8 cellular contexts compared by ENCODE assay signal in genomic region chr12:31658743-31659086, GRCh38. TPM values are rescaled to one million over a fixed set of nuclear protein-coding genes. Genes with fewer than 3 reads are reported as not detected.
DNase-seq lines count a peak whose midpoint lies in the region; ATAC-seq, FAIRE-seq and TF ChIP-seq lines count a peak whose summit lies in the region.

No MANE protein-coding gene starts in this region.

- TF ChIP-seq POLR2A in endothelial cell of umbilical vein (IDR thresholded peaks at IDR 0.05; ENCODE audit: low read depth, low read length), result no peak

- H3K4me2 ChIP-seq in endothelial cell of umbilical vein (ENCODE audit: insufficient read depth, low read length) (peak overlapping the region; percentile 92), osteoblast (ENCODE audit: insufficient read depth, low read length) (peak overlapping the region; percentile 87)

- H3K79me2 ChIP-seq in endothelial cell of umbilical vein (ENCODE audit: control insufficient read depth, insufficient read depth, low read length), result no peaks in the 10 kb centered on the region
- no peaks in the 10 kb centered on the region for H3K79me2 ChIP-seq in osteoblast (ENCODE audit: insufficient read depth, low read length)

- ATAC-seq in GM19395 (IDR thresholded peaks at IDR 0.05; ENCODE audit: unreplicated experiment) (peak; percentile 20), GM19035 (IDR thresholded peaks at IDR 0.05; ENCODE audit: unreplicated experiment) (no peak), HG03460 (IDR thresholded peaks at IDR 0.05; ENCODE audit: unreplicated experiment) (no peak)

- H4K20me1 ChIP-seq in endothelial cell of umbilical vein (replicated peaks; ENCODE audit: control insufficient read depth, extremely low read depth, insufficient read depth, low read length), result no peaks in the 10 kb centered on the region
- H4K20me1 ChIP-seq in osteoblast (ENCODE audit: insufficient read depth, low read length), result no peaks in the 10 kb centered on the region

- peaks cover 4% of the 10 kb centered on the region for H3K4me1 ChIP-seq in endothelial cell of umbilical vein (ENCODE audit: control insufficient read depth, extremely low read depth, insufficient read depth, low read length)
- peaks cover 8% of the 10 kb centered on the region for H3K4me1 ChIP-seq in osteoblast (ENCODE audit: insufficient read depth, low read length)

- H3K9me1 ChIP-seq in endothelial cell of umbilical vein (replicated peaks; ENCODE audit: control insufficient read depth, extremely low read depth, insufficient read depth, low read length), result no peaks in the 10 kb centered on the region

- H3K27ac ChIP-seq in endothelial cell of umbilical vein (ENCODE audit: insufficient read depth, low read depth, low read length) (peak overlapping the region; percentile 87), osteoblast (ENCODE audit: low read depth, low read length) (peak overlapping the region; percentile 88)

- no peaks in the 10 kb centered on the region for H3K36me3 ChIP-seq in MG63
- H3K36me3 ChIP-seq in endothelial cell of umbilical vein (ENCODE audit: control insufficient read depth in 2 of 2, extremely low read depth in 1 of 2, insufficient read depth in 2 of 2, low read length in 2 of 2), result no peaks in the 10 kb centered on the region
- H3K36me3 ChIP-seq in osteoblast (ENCODE audit: insufficient read depth, low read length), result no peaks in the 10 kb centered on the region

- POLR2A ChIA-PET in endothelial cell of umbilical vein (lab: Charles Lee), result interaction anchor here (0.6 to 1.4 kb wide), 3 partner anchors 73 to 745 kb away, joined by 3 to 4 read pairs (median 4); no protein-coding TSS in a partner anchor

- TF ChIP-seq CTCF in endothelial cell of umbilical vein (IDR thresholded peaks at IDR 0.05; ENCODE audit: extremely low read depth in 1 of 2, insufficient read depth in 1 of 2, low read depth in 1 of 2, low read length in 2 of 2), result no peak
- TF ChIP-seq CTCF in osteoblast (IDR thresholded peaks at IDR 0.05; ENCODE audit: extremely low read depth, low read depth, low read length), result no peak

- CTCF ChIA-PET in endothelial cell of umbilical vein (lab: Charles Lee), result interaction anchor here (0.6 to 4.9 kb wide), 5 partner anchors 256 to 653 kb away, joined by 3 to 19 read pairs (median 4); no protein-coding TSS in a partner anchor

- H2AFZ ChIP-seq in endothelial cell of umbilical vein (ENCODE audit: low read depth, low read length) (peak overlapping the region; percentile 83), osteoblast (ENCODE audit: low read length) (peak overlapping the region; percentile 96)

- peak overlapping the region; percentile 97 for H3K9ac ChIP-seq in endothelial cell of umbilical vein (replicated peaks; ENCODE audit: extremely low read depth, insufficient read depth, low read length)

- H3K27me3 ChIP-seq in MG63 (no peaks in the 10 kb centered on the region), endothelial cell of umbilical vein (ENCODE audit: control insufficient read depth in 2 of 2, insufficient read depth in 2 of 2, low read length in 2 of 2) (no peaks in the 10 kb centered on the region), osteoblast (ENCODE audit: insufficient read depth, low read length) (no peaks in the 10 kb centered on the region)

- DNase-seq in MG63, result no peak
- DNase-seq in endothelial cell of umbilical vein (ENCODE audit: low read depth, low spot score), result no peak
- no peak for DNase-seq in osteoblast (ENCODE audit: insufficient read length, low spot score, missing footprints)
- DNase-seq in NCI-H1092 (lab: John Stamatoyannopoulos, UW), result no peak
- no peak for DNase-seq in NCI-H345 (lab: John Stamatoyannopoulos, UW)

- H3K9me3 ChIP-seq in MG63 (no peaks in the 10 kb centered on the region), endothelial cell of umbilical vein (replicated peaks; ENCODE audit: control insufficient read depth, insufficient read depth, low read length) (no peaks in the 10 kb centered on the region), osteoblast (ENCODE audit: low read depth, low read length) (no peaks in the 10 kb centered on the region)

- BruUV-seq in endothelial cell of umbilical vein (replicated peaks; lab: Mats Ljungman, UMichigan), result no TSS peak

- intact Hi-C loops in endothelial cell of umbilical vein (cut with micrococcal nuclease), result loop anchor here (1.0 to 10.0 kb wide), 5 partner anchors 302 to 1016 kb away; partner anchors contain the start of genes BICD1 and DNM1L

- dilution Hi-C loops in endothelial cell of umbilical vein (cut with MboI; ENCODE audit: extremely low pct_ligation_motif_present, low sequenced_read_pairs), result no loop called here

- peak overlapping the region; percentile 80 for H3K4me3 ChIP-seq in MG63
- peak overlapping the region; percentile 75 to 87 (median 81) for H3K4me3 ChIP-seq in endothelial cell of umbilical vein (replicated peaks in 1 of 3; ENCODE audit: insufficient read depth in 1 of 3, low read depth in 1 of 3, low read length in 3 of 3)
- H3K4me3 ChIP-seq in osteoblast (ENCODE audit: insufficient read depth, low read length), result peak overlapping the region; percentile 86

- no peak for FAIRE-seq in endothelial cell of umbilical vein (lab: Jason Lieb, UNC)

TF ChIP-seq in endothelial cell of umbilical vein, 7 proteins besides CTCF, POLR2A, EP300 and RAD21:
- TF ChIP-seq MAX (IDR thresholded peaks at IDR 0.05; ENCODE audit: insufficient read depth, insufficient read length) (no peak), EZH2 (IDR thresholded peaks at IDR 0.05; ENCODE audit: borderline replicate concordance, low read depth, low read length, severe bottlenecking) (no peak), GATA2 (IDR thresholded peaks at IDR 0.05; ENCODE audit: insufficient read depth, insufficient read length, low read depth, low read length) (no peak), MYC (IDR thresholded peaks at IDR 0.05; ENCODE audit: low read depth, low read length) (no peak), POLR2AphosphoS5 (IDR thresholded peaks at IDR 0.05; ENCODE audit: insufficient read depth, low read depth, low read length) (no peak), JUN (IDR thresholded peaks at IDR 0.05; ENCODE audit: borderline replicate concordance, insufficient read depth, insufficient read length, low read depth) (no peak), FOS (IDR thresholded peaks at IDR 0.05; ENCODE audit: borderline replicate concordance, insufficient read depth, low read length) (no peak)

RNA-seq across cellular contexts. Expression of gene ETFBKMT, which starts 0.8 kb away (rescaled TPM):
- 4.8 and 20.9 TPM in 2 replicates for total RNA-seq in MG63 (2014; rRNA removed; shearing (Covaris generic); ENCODE audit: low replicate concordance)
- total RNA-seq in endothelial cell of umbilical vein, result 2.4 and 3.1 TPM in 2 replicates
- 1.2 and 1.4 TPM in 2 replicates for polyA plus RNA-seq in endothelial cell of umbilical vein
- polyA plus RNA-seq in endothelial cell of umbilical vein (2011; cell fraction: cytosol; rRNA removed), result 1.4 and 1.6 TPM in 2 replicates
- 0.99 and 1.5 TPM in 2 replicates for polyA plus RNA-seq in endothelial cell of umbilical vein (2011; cell fraction: nucleus; rRNA removed)
- polyA plus RNA-seq in endothelial cell of umbilical vein (2012), result 1.9 and 2.4 TPM in 2 replicates
- 2.3 and 2.5 TPM in 2 replicates for polyA minus RNA-seq in endothelial cell of umbilical vein
- not detected for polyA minus RNA-seq in endothelial cell of umbilical vein (2011; cell fraction: cytosol; rRNA and poly(A)+ RNA removed)
- polyA minus RNA-seq in endothelial cell of umbilical vein (2011; cell fraction: nucleus; rRNA and poly(A)+ RNA removed), result 0.72 and 1.2 TPM in 2 replicates
- 3.8 and 4.7 TPM in 2 replicates for total RNA-seq in osteoblast
